ENCODE assay signal across 12 cellular contexts in the genomic region with DNA sequence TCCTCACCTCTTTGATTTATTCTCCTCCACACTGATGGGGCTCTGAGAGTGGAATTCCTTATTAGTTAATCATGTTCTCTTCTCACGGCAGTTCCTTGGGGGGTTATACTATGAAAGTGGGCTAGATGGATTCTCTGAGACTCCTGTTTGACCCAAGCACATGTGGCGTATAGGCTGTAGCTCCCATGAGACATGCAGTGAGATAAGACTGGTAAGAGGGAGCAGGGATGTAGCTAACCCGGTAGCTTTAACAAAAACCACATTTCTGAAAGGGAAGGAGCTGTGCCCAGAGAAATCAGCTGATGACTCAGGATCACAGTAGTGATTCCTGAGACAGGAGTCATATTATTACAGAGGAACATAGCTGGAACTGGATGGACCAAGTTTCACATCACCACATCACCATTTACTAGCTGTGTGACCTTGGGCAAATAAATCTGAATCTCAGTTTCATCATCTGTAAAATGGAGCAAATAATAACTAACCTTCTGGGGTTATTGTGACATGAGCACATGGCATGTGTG.
DNase-seq lines count a peak whose midpoint lies in the region; ATAC-seq, FAIRE-seq and TF ChIP-seq lines count a peak whose summit lies in the region.
"Had no signal": no experiment of that assay in that cellular context is flagged by ENCODE, and none has a peak within 500 bp of the region (broad histone marks: within the 10 kb centered on the region; RNA-seq: fewer than 3 reads in every experiment).

No MANE protein-coding gene starts in this region.

- H3K9me3 ChIP-seq in A549 (no peaks in the 10 kb centered on the region), lung (ENCODE audit: control insufficient read depth in 2 of 2, insufficient read depth in 1 of 2, low read length in 1 of 2) (peaks cover 0 to 2% of the 10 kb centered on the region in 2 donors)

- ATAC-seq in A549 (peak; percentile 76 to 94), lung (ENCODE audit: insufficient read depth, low FRiP score) (peak; percentile 31), GM18498 (IDR thresholded peaks at IDR 0.05; ENCODE audit: unreplicated experiment) (no peak), HG03139 (IDR thresholded peaks at IDR 0.05; ENCODE audit: unreplicated experiment) (no peak), GM21526 (IDR thresholded peaks at IDR 0.05; ENCODE audit: low FRiP score, unreplicated experiment) (no peak)

- 0 out of 5 replicates have a peak, but pooled peaks of 1 of the 2 experiments have one; percentile 17 for TF ChIP-seq EP300 in A549 (IDR thresholded peaks at IDR 0.05)

- TF ChIP-seq CTCF in A549 (IDR thresholded peaks at IDR 0.05) (no peak), cardiac fibroblast (IDR thresholded peaks at IDR 0.05; ENCODE audit: low read depth, low read length) (no peak), lung (IDR thresholded peaks at IDR 0.05; ENCODE audit: control extremely low read depth, extremely low read depth) (no peak)

- peak; percentile 46 for FAIRE-seq in A549 (lab: Jason Lieb, UNC)
- FAIRE-seq: GM18507 had no signal

- peak; percentile 73 to 84 for DNase-seq in A549 (ENCODE audit: low read depth in 1 of 2, low spot score in 1 of 2)
- DNase-seq in HS-27A (ENCODE audit: low read depth), result peak; percentile 97
- DNase-seq in cardiac fibroblast (ENCODE audit: low read depth in 2 of 2), result peak; percentile 94 to 98
- DNase-seq in lung (ENCODE audit: low spot score), result no peak
- DNase-seq in NCI-H2171 treated with DMSO at 0.1 percent for 48 hours (lab: John Stamatoyannopoulos, UW), result no peak
- DNase-seq: activated CD4-positive, CD25-positive, alpha-beta regulatory T cell treated with anti-CD3 and anti-CD28 coated beads, Interleukin-2, amount 50 U/mL, for 72 hours; amygdala; stimulated activated CD4-positive, alpha-beta T cell treated with anti-CD3 and anti-CD28 coated beads, Interleukin-12 subunit alpha, Interleukin-12 subunit beta, amount 100 ng/mL, for 4 hours had no signal

- TF ChIP-seq RAD21 in A549 (conservative IDR thresholded peaks at IDR 0.05 in 1 of 2, IDR thresholded peaks at IDR 0.05 in 1 of 2), result no peak

- H3K4me1 ChIP-seq in A549 (peaks cover 90% of the 10 kb centered on the region), lung (ENCODE audit: control insufficient read depth in 2 of 2, insufficient read depth in 2 of 2, low read length in 2 of 2) (peaks cover 12 to 24% of the 10 kb centered on the region in 2 donors)

- H3K27me3 ChIP-seq in lung (ENCODE audit: control insufficient read depth, insufficient read depth), result no peaks in the 10 kb centered on the region

- CTCF ChIA-PET in A549 (lab: Yijun Ruan, JAX), result interaction anchor here (0.8 to 5.3 kb wide), 9 partner anchors 19 to 81 kb away, joined by 3 to 36 read pairs (median 3); no protein-coding TSS in a partner anchor

- TF ChIP-seq POLR2A in A549 (IDR thresholded peaks at IDR 0.05; ENCODE audit: low read length), result no peak

- peaks cover 10% of the 10 kb centered on the region in 2 donors for H3K36me3 ChIP-seq in lung (ENCODE audit: control insufficient read depth in 2 of 2, insufficient read depth in 2 of 2, low read length in 2 of 2)

- H3K4me2 ChIP-seq in A549, result peak overlapping the region; percentile 55

- no peak overlapping the region for H3K4me3 ChIP-seq in A549
- no peak overlapping the region for H3K4me3 ChIP-seq in cardiac fibroblast (replicated peaks in 1 of 2; ENCODE audit: low read depth in 2 of 2, low read length in 2 of 2)
- H3K4me3 ChIP-seq in lung, result no peak overlapping the region

- H3K27ac ChIP-seq in A549 (peak overlapping the region; percentile 67 to 80), lung (ENCODE audit: low read depth in 1 of 2, low read length in 1 of 2) (no peak overlapping the region)

- POLR2A ChIA-PET in A549 (lab: Yijun Ruan, JAX), result interaction anchor here (0.9 to 1.3 kb wide), 5 partner anchors 21 to 84 kb away, joined by 3 to 7 read pairs (median 4); no protein-coding TSS in a partner anchor

- WGBS in A549 (ENCODE audit: missing lambda C conversion rate), result 31% methylated on average over 3 of the region's 3 CpGs
- 68 to 75% methylated on average over 3 of the region's 3 CpGs for WGBS in lung, 2 donors

TF ChIP-seq in A549, 52 proteins besides CTCF, POLR2A, EP300 and RAD21:
- 0 out of 2 replicates have a peak, but pooled peaks have one; percentile 17 for TF ChIP-seq HOXB13 (CRISPR knock-in tag; IDR thresholded peaks at IDR 0.05; ENCODE audit: low read depth)
- TF ChIP-seq, protein P1, sequence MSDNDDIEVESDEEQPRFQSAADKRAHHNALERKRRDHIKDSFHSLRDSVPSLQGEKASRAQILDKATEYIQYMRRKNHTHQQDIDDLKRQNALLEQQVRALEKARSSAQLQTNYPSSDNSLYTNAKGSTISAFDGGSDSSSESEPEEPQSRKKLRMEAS (IDR thresholded peaks at IDR 0.05), result peak; percentile 69
- TF ChIP-seq, protein P2, sequence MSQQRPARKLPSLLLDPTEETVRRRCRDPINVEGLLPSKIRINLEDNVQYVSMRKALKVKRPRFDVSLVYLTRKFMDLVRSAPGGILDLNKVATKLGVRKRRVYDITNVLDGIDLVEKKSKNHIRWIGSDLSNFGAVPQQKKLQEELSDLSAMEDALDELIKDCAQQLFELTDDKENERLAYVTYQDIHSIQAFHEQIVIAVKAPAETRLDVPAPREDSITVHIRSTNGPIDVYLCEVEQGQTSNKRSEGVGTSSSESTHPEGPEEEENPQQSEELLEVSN (IDR thresholded peaks at IDR 0.05; ENCODE audit: borderline replicate concordance, low read depth), result no peak
- TF ChIP-seq POLR2AphosphoS2 (conservative IDR thresholded peaks at IDR 0.05; ENCODE audit: low read length), result 0 out of 2 replicates have a peak, but pooled peaks have one; percentile 47
- TF ChIP-seq TP53 (CRISPR knock-in tag; IDR thresholded peaks at IDR 0.05), result 0 out of 2 replicates have a peak, but pooled peaks have one; percentile 44
- 0 out of 2 replicates have a peak, but pooled peaks have one; percentile 28 for TF ChIP-seq RARB (CRISPR knock-in tag; IDR thresholded peaks at IDR 0.05)
- TF ChIP-seq BHLHE40 (IDR thresholded peaks at IDR 0.05; ENCODE audit: low read depth, low read length), result no peak
- TF ChIP-seq HDAC2 (IDR thresholded peaks at IDR 0.05), result peak; percentile 57; the same call in 1 of the 2 replicates
- no peak for TF ChIP-seq MYC (IDR thresholded peaks at IDR 0.05; ENCODE audit: borderline replicate concordance, low read length)
- TF ChIP-seq MAFK (IDR thresholded peaks at IDR 0.05; ENCODE audit: partially characterized antibody), result no peak
- TF ChIP-seq GATA3 (IDR thresholded peaks at IDR 0.05; ENCODE audit: borderline replicate concordance), result peak; percentile 28; the same call in 1 of the 2 replicates
- TF ChIP-seq RCOR1 (IDR thresholded peaks at IDR 0.05; ENCODE audit: low read depth, low read length), result peak; percentile 95
- peak; percentile 38 to 43; a peak in 2 of 4 replicates for TF ChIP-seq CEBPB (IDR thresholded peaks at IDR 0.05)
- TF ChIP-seq CHD4 (IDR thresholded peaks at IDR 0.05; ENCODE audit: borderline replicate concordance), result peak; percentile 55; the same call in 1 of the 2 replicates
- peak; percentile 100 for TF ChIP-seq ESRRA (IDR thresholded peaks at IDR 0.05; ENCODE audit: borderline replicate concordance, low read length)
- peak; percentile 67 for TF ChIP-seq FOSL2 (IDR thresholded peaks at IDR 0.05)
- peak; percentile 85 for TF ChIP-seq FOSL2 (CRISPR knock-in tag; IDR thresholded peaks at IDR 0.05)
- peak; percentile 71; the same call in 1 of the 2 replicates for TF ChIP-seq JUNB (IDR thresholded peaks at IDR 0.05)
- TF ChIP-seq HOXB5 (CRISPR knock-in tag; IDR thresholded peaks at IDR 0.05), result no peak
- TF ChIP-seq, protein P3, sequence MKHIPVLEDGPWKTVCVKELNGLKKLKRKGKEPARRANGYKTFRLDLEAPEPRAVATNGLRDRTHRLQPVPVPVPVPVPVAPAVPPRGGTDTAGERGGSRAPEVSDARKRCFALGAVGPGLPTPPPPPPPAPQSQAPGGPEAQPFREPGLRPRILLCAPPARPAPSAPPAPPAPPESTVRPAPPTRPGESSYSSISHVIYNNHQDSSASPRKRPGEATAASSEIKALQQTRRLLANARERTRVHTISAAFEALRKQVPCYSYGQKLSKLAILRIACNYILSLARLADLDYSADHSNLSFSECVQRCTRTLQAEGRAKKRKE (CRISPR knock-in tag; IDR thresholded peaks at IDR 0.05; ENCODE audit: low read depth), result no peak
- TF ChIP-seq JUN (IDR thresholded peaks at IDR 0.05), result peak in 1 of 2 experiments; percentile 49; a peak in 1 of 5 replicates
- peak; percentile 28; the same call in 1 of the 2 replicates for TF ChIP-seq HOXA7 (CRISPR knock-in tag; IDR thresholded peaks at IDR 0.05)
- TF ChIP-seq KDM1A (IDR thresholded peaks at IDR 0.05; ENCODE audit: low read depth), result peak; percentile 90

Comparison
In these comparisons a context has a peak if more than half of its experiments do, and no peak if none do; other contexts are left out.
1. ATAC-seq: peak in A549 (2 of 2) and lung (single experiment); none in GM18498 (single experiment), HG03139 (single experiment) and GM21526 (single experiment).
2. DNase-seq: peak in A549 (2 of 2), HS-27A (single experiment) and cardiac fibroblast (2 of 2); none in lung (single experiment) and NCI-H2171 treated with DMSO at 0.1 percent for 48 hours (single experiment).
3. H3K27ac ChIP-seq: peak in A549 (2 of 2); none in lung (0 of 2).